ENCODE assay signal across 16 cellular contexts in genomic region chr1:178706467-178706866, GRCh38. TPM values are rescaled to one million over a fixed set of nuclear protein-coding genes. Genes with fewer than 3 reads are reported as not detected.
DNase-seq lines count a peak whose midpoint lies in the region; ATAC-seq and TF ChIP-seq lines count a peak whose summit lies in the region.
"Had no signal": no experiment of that assay in that cellular context is flagged by ENCODE, and none has a peak within 500 bp of the region (broad histone marks: within the 10 kb centered on the region; RNA-seq: fewer than 3 reads in every experiment).

No MANE protein-coding gene starts in this region.

- H3K9me2 ChIP-seq in GM23248 (ENCODE audit: insufficient read depth), result no peaks in the 10 kb centered on the region
- H3K9me2 ChIP-seq in OCI-LY1 (ENCODE audit: low read depth, low read length), result no peaks in the 10 kb centered on the region

- H3K9me3 ChIP-seq in GM23248 (ENCODE audit: low read depth), result no peaks in the 10 kb centered on the region
- no peaks in the 10 kb centered on the region for H3K9me3 ChIP-seq in OCI-LY1 (ENCODE audit: low read length)
- H3K9me3 ChIP-seq: BLaER1 had no signal

- in situ Hi-C loops in GM23248 (cut with MboI), result no loop called here

- H3K27me3 ChIP-seq in GM23248 (replicated peaks; ENCODE audit: insufficient read depth), result no peaks in the 10 kb centered on the region
- no peaks in the 10 kb centered on the region for H3K27me3 ChIP-seq in OCI-LY1 (ENCODE audit: insufficient read depth, low read length)
- H3K27me3 ChIP-seq: BLaER1 had no signal

- no peaks in the 10 kb centered on the region for H3K36me3 ChIP-seq in GM23248 (ENCODE audit: low read depth)
- peaks cover 43% of the 10 kb centered on the region; the same call in 1 of the 2 replicates for H3K36me3 ChIP-seq in OCI-LY1 (ENCODE audit: insufficient read depth, low read length)
- H3K36me3 ChIP-seq: BLaER1 had no signal

- TF ChIP-seq CTCF in OCI-LY1 (IDR thresholded peaks at IDR 0.05; ENCODE audit: low read length) (no peak), fibroblast of pulmonary artery (IDR thresholded peaks at IDR 0.05; ENCODE audit: low read length, missing control alignments) (no peak), omental fat pad (IDR thresholded peaks at IDR 0.05) (no peak)

- H3K27me3 Mint-ChIP-seq in activated T-cell treated with anti-CD3 and anti-CD28 coated beads, Interleukin-2, amount 50 U/mL, for 4 hours (ENCODE audit: low read depth), result peaks cover 24% of the 10 kb centered on the region

- H3K9ac ChIP-seq in GM23248, result no peak overlapping the region
- H3K9ac ChIP-seq in OCI-LY1 (ENCODE audit: low read length), result peak overlapping the region; percentile 1; the same call in 1 of the 2 replicates
- H3K9ac ChIP-seq: BLaER1 had no signal

- H4K20me1 ChIP-seq in GM23248 (ENCODE audit: insufficient read depth), result no peaks in the 10 kb centered on the region
- H4K20me1 ChIP-seq in OCI-LY1 (ENCODE audit: insufficient read depth, low read length), result no peaks in the 10 kb centered on the region
- H4K20me1 ChIP-seq: BLaER1 had no signal

- H3F3A ChIP-seq in GM23248 (ENCODE audit: insufficient read depth) (0 out of 2 replicates have a peak, but pooled peaks cover 7% of the 10 kb centered on the region), OCI-LY1 (ENCODE audit: insufficient read depth, low read length) (no peaks in the 10 kb centered on the region)

- H3K36me3 Mint-ChIP-seq in activated T-cell treated with anti-CD3 and anti-CD28 coated beads, Interleukin-2, amount 50 U/mL, for 4 hours (ENCODE audit: insufficient read depth), result no peaks in the 10 kb centered on the region
- H3K36me3 Mint-ChIP-seq: stimulated activated effector memory CD8-positive, alpha-beta T cell treated with anti-CD3 and anti-CD28 coated beads, Interleukin-12 subunit alpha, Interleukin-12 subunit beta, amount 100 ng/mL, for 72 hours had no signal

- H3K4me2 ChIP-seq in GM23248 (ENCODE audit: unreplicated experiment), result no peak overlapping the region
- H3K4me2 ChIP-seq in OCI-LY1 (ENCODE audit: low read length), result no peak overlapping the region
- H3K4me2 ChIP-seq: BLaER1 had no signal

- peak; percentile 72 for DNase-seq in GM23248
- peak; percentile 70 for DNase-seq in fibroblast of pulmonary artery (ENCODE audit: low read depth)
- DNase-seq in omental fat pad (ENCODE audit: low spot score), result no peak
- no peak for DNase-seq in DMS79 treated with DMSO at 0.1 percent for 48 hours (lab: John Stamatoyannopoulos, UW)
- no peak for DNase-seq in NCI-H1092 (lab: John Stamatoyannopoulos, UW)
- no peak for DNase-seq in activated T-cell treated with anti-CD3 and anti-CD28 coated beads, Interleukin-2, amount 50 U/mL, for 4 hours
- DNase-seq in T-helper 1 cell, result no peak
- DNase-seq: activated naive CD4-positive, alpha-beta T cell; cerebellar nuclear complex; DMS79; NCI-H146; stimulated activated CD4-positive, alpha-beta T cell treated with anti-CD3 and anti-CD28 coated beads, Interleukin-4, amount 100 ng/mL, for 1 hour had no signal

- ATAC-seq in omental fat pad (ENCODE audit: low FRiP score), result peak; percentile 90
- ATAC-seq in activated T-cell treated with anti-CD3 and anti-CD28 coated beads, Interleukin-2, amount 50 U/mL, for 4 hours, result no peak
- ATAC-seq: stimulated activated effector memory CD8-positive, alpha-beta T cell treated with anti-CD3 and anti-CD28 coated beads, Interleukin-12 subunit alpha, Interleukin-12 subunit beta, amount 100 ng/mL, for 72 hours had no signal

- H3K27ac ChIP-seq in GM23248 (no peak overlapping the region), OCI-LY1 (ENCODE audit: low read depth, low read length, poor library complexity, severe bottlenecking) (peak overlapping the region; percentile 77)
- H3K27ac ChIP-seq: BLaER1, epithelial cell of prostate had no signal

- H3K4me3 ChIP-seq in GM23248, result no peak overlapping the region
- H3K4me3 ChIP-seq in OCI-LY1 (ENCODE audit: low read depth, low read length, poor library complexity, severe bottlenecking), result no peak overlapping the region
- H3K4me3 ChIP-seq in fibroblast of pulmonary artery (replicated peaks; ENCODE audit: low read depth, low read length), result no peak overlapping the region
- H3K4me3 ChIP-seq: BLaER1 had no signal

- 34 to 35% methylated on average over 2 of the region's 2 CpGs for WGBS in GM23248 (ENCODE audit: low coverage in 1 of 2, low lambda C conversion rate in 2 of 2, missing lambda C conversion rate in 2 of 2), 2 experiments

- H3K79me2 ChIP-seq in GM23248 (ENCODE audit: insufficient read depth), result no peaks in the 10 kb centered on the region
- no peaks in the 10 kb centered on the region for H3K79me2 ChIP-seq in OCI-LY1 (ENCODE audit: insufficient read depth, low read length)

- H3K4me1 Mint-ChIP-seq in activated T-cell treated with anti-CD3 and anti-CD28 coated beads, Interleukin-2, amount 50 U/mL, for 4 hours (ENCODE audit: low read depth), result no peaks in the 10 kb centered on the region
- H3K4me1 Mint-ChIP-seq: stimulated activated effector memory CD8-positive, alpha-beta T cell treated with anti-CD3 and anti-CD28 coated beads, Interleukin-12 subunit alpha, Interleukin-12 subunit beta, amount 100 ng/mL, for 72 hours had no signal

- H3K4me1 ChIP-seq in GM23248 (ENCODE audit: insufficient read depth) (peaks cover 17% of the 10 kb centered on the region), OCI-LY1 (ENCODE audit: insufficient read depth, low read length, severe bottlenecking) (peaks cover 78% of the 10 kb centered on the region)
- H3K4me1 ChIP-seq: BLaER1 had no signal

- no peak overlapping the region for H2AFZ ChIP-seq in GM23248
- no peak overlapping the region for H2AFZ ChIP-seq in OCI-LY1 (ENCODE audit: low read length)

- H3K9me3 Mint-ChIP-seq in activated T-cell treated with anti-CD3 and anti-CD28 coated beads, Interleukin-2, amount 50 U/mL, for 4 hours, result no peaks in the 10 kb centered on the region
- H3K9me3 Mint-ChIP-seq: stimulated activated effector memory CD8-positive, alpha-beta T cell treated with anti-CD3 and anti-CD28 coated beads, Interleukin-12 subunit alpha, Interleukin-12 subunit beta, amount 100 ng/mL, for 72 hours had no signal

- no peak overlapping the region for H3K4me3 Mint-ChIP-seq in activated T-cell treated with anti-CD3 and anti-CD28 coated beads, Interleukin-2, amount 50 U/mL, for 4 hours
- H3K4me3 Mint-ChIP-seq: stimulated activated effector memory CD8-positive, alpha-beta T cell treated with anti-CD3 and anti-CD28 coated beads, Interleukin-12 subunit alpha, Interleukin-12 subunit beta, amount 100 ng/mL, for 72 hours had no signal

RNA-seq across cellular contexts. Expression of gene RALGPS2, which starts 18.6 kb away (rescaled TPM):
- total RNA-seq in GM23248 (2014; rRNA removed; shearing (Covaris generic)), result 41.4 and 49.6 TPM in 2 replicates
- 18.1 and 19.3 TPM in 2 replicates for polyA plus RNA-seq in GM23248 (2016; fragmentation: Nextera tagmentation; extraction: Ambion mirVana)
- 10 to 100 TPM; 13.1 to 32.1 (median 21.4) TPM for total RNA-seq in omental fat pad
- 1 to 10 TPM; 1.1 to 2.2 (median 1.8) TPM for total RNA-seq in activated T-cell treated with anti-CD3 and anti-CD28 coated beads, Interleukin-2, amount 50 U/mL, for 4 hours

Comparison
In these comparisons a context has a peak if more than half of its experiments do, and no peak if none do; other contexts are left out.
1. DNase-seq: peak in GM23248 (single experiment) and fibroblast of pulmonary artery (single experiment); none in omental fat pad (single experiment), DMS79 treated with DMSO at 0.1 percent for 48 hours (single experiment), NCI-H1092 (single experiment), activated T-cell treated with anti-CD3 and anti-CD28 coated beads, Interleukin-2, amount 50 U/mL, for 4 hours (single experiment) and T-helper 1 cell (0 of 5).
2. RNA of gene RALGPS2, which starts 18.6 kb away (total RNA-seq): 41.4 to 49.6 TPM in GM23248 and 13.1 to 32.1 TPM in omental fat pad; 1.1 to 2.2 TPM in activated T-cell treated with anti-CD3 and anti-CD28 coated beads, Interleukin-2, amount 50 U/mL, for 4 hours; every median in the first group is over 4 times any median in the second.